Comparison of ENCODE assay signal across 6 cellular contexts in the genomic region with DNA sequence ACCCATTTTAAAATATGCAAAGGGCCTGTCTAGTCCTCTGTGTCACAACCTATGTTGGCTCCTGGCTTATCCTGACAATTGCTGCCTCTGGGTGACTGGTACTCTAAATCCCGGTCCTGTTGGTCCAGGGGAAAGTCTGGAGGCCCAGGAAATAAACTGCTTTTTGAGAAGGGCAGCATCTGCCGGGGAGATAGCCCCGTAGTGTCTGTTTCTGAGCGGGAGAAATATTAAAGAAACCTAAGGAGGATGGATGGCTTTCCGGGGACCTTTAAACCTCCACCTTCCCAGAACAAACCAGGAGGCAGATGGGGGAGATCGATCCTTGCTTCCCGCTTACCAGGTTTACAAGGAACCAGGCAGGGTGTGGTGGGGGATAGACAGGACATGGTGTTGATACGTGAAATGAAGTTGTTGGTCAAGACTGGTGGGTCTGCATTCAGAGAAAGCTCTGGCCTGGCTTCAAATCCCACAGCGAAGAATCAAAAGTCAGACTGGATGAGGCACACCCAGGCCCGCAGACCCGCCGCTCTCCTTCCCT. TPM values are rescaled to one million over a fixed set of nuclear protein-coding genes. Genes with fewer than 3 reads are reported as not detected.
A peak's percentile ranks its signal among the peaks of the same experiment; 100 is the strongest.
DNase-seq lines count a peak whose midpoint lies in the region; ATAC-seq and TF ChIP-seq lines count a peak whose summit lies in the region.

No MANE protein-coding gene starts in this region.

- TF ChIP-seq POLR2A in right lobe of liver (IDR thresholded peaks at IDR 0.05) = no peak

- WGBS in right lobe of liver (ENCODE audit: insufficient coverage, low coverage, low lambda C conversion rate, missing lambda C conversion rate) = 14% methylated on average over 12 of the region's 12 CpGs

- peaks cover 8% of the 10 kb centered on the region for H3K27me3 Mint-ChIP-seq in activated T-helper 1 cell treated with anti-CD3 and anti-CD28 coated beads, Interleukin-12 subunit alpha, Interleukin-12 subunit beta, Interleukin-2, Interleukin-4 antibody, amounts not matched to agents 30 ng/mL and 10 ng/mL and 1 ng/mL, durations not matched to agents 14 hours and 24 hours and 36 hours (ENCODE audit: insufficient read depth)

- H3K36me3 Mint-ChIP-seq in activated T-helper 1 cell treated with anti-CD3 and anti-CD28 coated beads, Interleukin-12 subunit alpha, Interleukin-12 subunit beta, Interleukin-2, Interleukin-4 antibody, amounts not matched to agents 30 ng/mL and 10 ng/mL and 1 ng/mL, durations not matched to agents 14 hours and 24 hours and 36 hours (ENCODE audit: low read depth) = peaks cover 13% of the 10 kb centered on the region

- peak overlapping the region; percentile 91 for H3K4me3 Mint-ChIP-seq in activated T-helper 1 cell treated with anti-CD3 and anti-CD28 coated beads, Interleukin-12 subunit alpha, Interleukin-12 subunit beta, Interleukin-2, Interleukin-4 antibody, amounts not matched to agents 30 ng/mL and 10 ng/mL and 1 ng/mL, durations not matched to agents 14 hours and 24 hours and 36 hours

- peaks cover 35% of the 10 kb centered on the region for H3K4me1 Mint-ChIP-seq in activated T-helper 1 cell treated with anti-CD3 and anti-CD28 coated beads, Interleukin-12 subunit alpha, Interleukin-12 subunit beta, Interleukin-2, Interleukin-4 antibody, amounts not matched to agents 30 ng/mL and 10 ng/mL and 1 ng/mL, durations not matched to agents 14 hours and 24 hours and 36 hours (ENCODE audit: low read depth)

- H3K9me3 Mint-ChIP-seq in activated T-helper 1 cell treated with anti-CD3 and anti-CD28 coated beads, Interleukin-12 subunit alpha, Interleukin-12 subunit beta, Interleukin-2, Interleukin-4 antibody, amounts not matched to agents 30 ng/mL and 10 ng/mL and 1 ng/mL, durations not matched to agents 14 hours and 24 hours and 36 hours = no peaks in the 10 kb centered on the region

- CTCF ChIA-PET in BJ (lab: Yijun Ruan, JAX) = no interaction called here

- peak in 1 of 4 donors; percentile 14 for ATAC-seq in right lobe of liver
- ATAC-seq in HG03342 (IDR thresholded peaks at IDR 0.05; ENCODE audit: unreplicated experiment) = no peak
- no peak for ATAC-seq in GM18870 (IDR thresholded peaks at IDR 0.05; ENCODE audit: unreplicated experiment)

- H3K9me3 ChIP-seq in right lobe of liver = no peaks in the 10 kb centered on the region

- peaks cover 11% of the 10 kb centered on the region for H3K27me3 ChIP-seq in BJ (ENCODE audit: control insufficient read depth, insufficient read depth, low read length)
- H3K27me3 ChIP-seq in right lobe of liver = peaks cover 0 to 11% of the 10 kb centered on the region in 2 donors

- H3K27ac Mint-ChIP-seq in activated T-helper 1 cell treated with anti-CD3 and anti-CD28 coated beads, Interleukin-12 subunit alpha, Interleukin-12 subunit beta, Interleukin-2, Interleukin-4 antibody, amounts not matched to agents 30 ng/mL and 10 ng/mL and 1 ng/mL, durations not matched to agents 14 hours and 24 hours and 36 hours = peak overlapping the region; percentile 98

- H3K27ac ChIP-seq in right lobe of liver = peak overlapping the region; percentile 64 to 78 (median 75)

- intact Hi-C loops in activated T-helper 1 cell treated with anti-CD3 and anti-CD28 coated beads, Interleukin-12 subunit alpha, Interleukin-12 subunit beta, Interleukin-2, Interleukin-4 antibody, amounts not matched to agents 30 ng/mL and 10 ng/mL and 1 ng/mL, durations not matched to agents 14 hours and 24 hours and 36 hours (cut with micrococcal nuclease) = loop anchor here (1.0 to 5.0 kb wide), 5 partner anchors 30 to 188 kb away; a partner anchor contains a TSS
- intact Hi-C loops in right lobe of liver (cut with DNase I) = no loop called here

- peak overlapping the region; percentile 26 for H3K4me3 ChIP-seq in BJ (ENCODE audit: low read depth, low read length)
- peak overlapping the region; percentile 42 to 56 (median 45) for H3K4me3 ChIP-seq in right lobe of liver

- POLR2A ChIA-PET in BJ (lab: Charles Lee) = no interaction called here

- H3K4me1 ChIP-seq in right lobe of liver = no peaks in the 10 kb centered on the region

- TF ChIP-seq CTCF in BJ (IDR thresholded peaks at IDR 0.05; ENCODE audit: insufficient read depth, low read depth, low read length) = no peak
- no peak for TF ChIP-seq CTCF in right lobe of liver (IDR thresholded peaks at IDR 0.05)

- H3K36me3 ChIP-seq in BJ (ENCODE audit: control insufficient read depth, insufficient read depth, low read length) (no peaks in the 10 kb centered on the region), right lobe of liver (no peaks in the 10 kb centered on the region)

- DNase-seq in BJ (ENCODE audit: low read depth) (no peak), right lobe of liver (no peak), dedifferentiated amniotic fluid mesenchymal stem cell (ENCODE audit: extremely low spot score) (no peak)
- no peak for DNase-seq in activated T-helper 1 cell treated with anti-CD3 and anti-CD28 coated beads, Interleukin-12 subunit alpha, Interleukin-12 subunit beta, Interleukin-2, Interleukin-4 antibody, amounts not matched to agents 30 ng/mL and 10 ng/mL and 1 ng/mL, durations not matched to agents 14 hours and 24 hours and 36 hours (ENCODE audit: low spot score)

RNA-seq across cellular contexts. Expression of a gene that starts 3.8 kb away (rescaled TPM):
- 1.5 and 1.7 TPM in 2 replicates for polyA plus RNA-seq in BJ (2011; rRNA removed)
- polyA minus RNA-seq in BJ (2011; rRNA and poly(A)+ RNA removed) = 0.67 and 0.85 TPM in 2 replicates
- 32.5 and 32.8 TPM in 2 replicates for total RNA-seq in activated T-helper 1 cell treated with anti-CD3 and anti-CD28 coated beads, Interleukin-12 subunit alpha, Interleukin-12 subunit beta, Interleukin-2, Interleukin-4 antibody, amounts not matched to agents 30 ng/mL and 10 ng/mL and 1 ng/mL, durations not matched to agents 14 hours and 24 hours and 36 hours
- 1 to 10 TPM; 1.1 to 1.9 (median 1.5) TPM for total RNA-seq in right lobe of liver

RNA-seq across cellular contexts. Expression of a gene that starts 10.3 kb away (rescaled TPM):
- polyA plus RNA-seq in BJ (2011; rRNA removed) = not detected in 2 replicates
- polyA minus RNA-seq in BJ (2011; rRNA and poly(A)+ RNA removed) = not detected in 2 replicates
- not detected in 2 replicates for total RNA-seq in activated T-helper 1 cell treated with anti-CD3 and anti-CD28 coated beads, Interleukin-12 subunit alpha, Interleukin-12 subunit beta, Interleukin-2, Interleukin-4 antibody, amounts not matched to agents 30 ng/mL and 10 ng/mL and 1 ng/mL, durations not matched to agents 14 hours and 24 hours and 36 hours
- total RNA-seq in right lobe of liver = not detected

RNA-seq across cellular contexts. Expression of a gene that starts 37.0 kb away (rescaled TPM):
- polyA plus RNA-seq in BJ (2011; rRNA removed) = not detected in 2 replicates
- polyA minus RNA-seq in BJ (2011; rRNA and poly(A)+ RNA removed) = not detected in 2 replicates
- 3.8 and 4.2 TPM in 2 replicates for total RNA-seq in activated T-helper 1 cell treated with anti-CD3 and anti-CD28 coated beads, Interleukin-12 subunit alpha, Interleukin-12 subunit beta, Interleukin-2, Interleukin-4 antibody, amounts not matched to agents 30 ng/mL and 10 ng/mL and 1 ng/mL, durations not matched to agents 14 hours and 24 hours and 36 hours
- total RNA-seq in right lobe of liver = 1 to 10 TPM in 1 of 6 experiments, under 1 TPM in 5; 0.31 to 1.1 (median 0.68) TPM

RNA-seq across cellular contexts. Expression of a gene that starts 48.9 kb away (rescaled TPM):
- not detected in 2 replicates for polyA plus RNA-seq in BJ (2011; rRNA removed)
- not detected in 2 replicates for polyA minus RNA-seq in BJ (2011; rRNA and poly(A)+ RNA removed)
- 2.5 and 2.8 TPM in 2 replicates for total RNA-seq in activated T-helper 1 cell treated with anti-CD3 and anti-CD28 coated beads, Interleukin-12 subunit alpha, Interleukin-12 subunit beta, Interleukin-2, Interleukin-4 antibody, amounts not matched to agents 30 ng/mL and 10 ng/mL and 1 ng/mL, durations not matched to agents 14 hours and 24 hours and 36 hours
- total RNA-seq in right lobe of liver = 1 to 10 TPM in 5 of 6 experiments, under 1 TPM in 1; 0.99 to 3.2 (median 2.6) TPM

RNA-seq across cellular contexts. Expression of a gene that starts 52.5 kb away (rescaled TPM):
- not detected in 2 replicates for polyA plus RNA-seq in BJ (2011; rRNA removed)
- not detected in 2 replicates for polyA minus RNA-seq in BJ (2011; rRNA and poly(A)+ RNA removed)
- total RNA-seq in activated T-helper 1 cell treated with anti-CD3 and anti-CD28 coated beads, Interleukin-12 subunit alpha, Interleukin-12 subunit beta, Interleukin-2, Interleukin-4 antibody, amounts not matched to agents 30 ng/mL and 10 ng/mL and 1 ng/mL, durations not matched to agents 14 hours and 24 hours and 36 hours = 0.10 TPM in 1 of 2 replicates, not detected in the other
- under 1 TPM in 5 of 6 experiments, not detected in 1; 0.11 to 0.29 (median 0.19) TPM for total RNA-seq in right lobe of liver

Comparison
In these comparisons a context has a peak if more than half of its experiments do, and no peak if none do; other contexts are left out.
1. RNA of a gene that starts 3.8 kb away (total RNA-seq): 32.5 to 32.8 TPM in activated T-helper 1 cell treated with anti-CD3 and anti-CD28 coated beads, Interleukin-12 subunit alpha, Interleukin-12 subunit beta, Interleukin-2, Interleukin-4 antibody, amounts not matched to agents 30 ng/mL and 10 ng/mL and 1 ng/mL, durations not matched to agents 14 hours and 24 hours and 36 hours; 1.1 to 1.9 TPM in right lobe of liver; every median in the first group is over 10 times any median in the second.